Comparison of ENCODE assay signal across 1 cellular context in the genomic region with DNA sequence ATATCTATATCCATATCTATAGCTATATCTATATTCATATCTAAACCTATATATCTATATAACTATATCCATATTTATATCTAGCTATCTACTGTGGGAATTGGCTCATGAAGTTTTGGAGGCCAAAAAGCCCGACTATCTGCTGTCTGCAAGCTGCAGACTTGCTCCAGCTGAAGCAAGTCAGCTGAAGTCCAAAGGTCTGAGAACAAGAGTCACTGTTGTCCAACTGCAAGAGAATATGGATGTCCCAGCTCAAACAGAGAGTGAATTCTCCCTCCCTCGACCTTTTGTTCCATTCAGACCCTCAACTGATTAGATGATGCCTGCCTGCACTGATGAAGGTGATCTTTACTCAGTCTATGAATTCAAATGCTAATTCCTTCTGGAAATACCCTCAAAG.
TF ChIP-seq lines count a peak whose summit lies in the region.

No MANE protein-coding gene starts in this region.

TF ChIP-seq in HepG2, 621 proteins besides CTCF, POLR2A, EP300 and RAD21 (continued from another document):
- TF ChIP-seq TFAP4 (IDR thresholded peaks at IDR 0.05; ENCODE audit: borderline replicate concordance, low read depth) (peak; percentile 62; the same call in 1 of the 2 replicates), FUBP1 (CRISPR knock-in tag; IDR thresholded peaks at IDR 0.05; ENCODE audit: borderline replicate concordance) (no peak), SALL2 (CRISPR knock-in tag; IDR thresholded peaks at IDR 0.05) (no peak), GTF2F1 (IDR thresholded peaks at IDR 0.05; ENCODE audit: low read length) (no peak)
TF ChIP-seq in HepG2: peak in this region for 4.
